10 cellular contexts compared by ENCODE assay signal in the genomic region with DNA sequence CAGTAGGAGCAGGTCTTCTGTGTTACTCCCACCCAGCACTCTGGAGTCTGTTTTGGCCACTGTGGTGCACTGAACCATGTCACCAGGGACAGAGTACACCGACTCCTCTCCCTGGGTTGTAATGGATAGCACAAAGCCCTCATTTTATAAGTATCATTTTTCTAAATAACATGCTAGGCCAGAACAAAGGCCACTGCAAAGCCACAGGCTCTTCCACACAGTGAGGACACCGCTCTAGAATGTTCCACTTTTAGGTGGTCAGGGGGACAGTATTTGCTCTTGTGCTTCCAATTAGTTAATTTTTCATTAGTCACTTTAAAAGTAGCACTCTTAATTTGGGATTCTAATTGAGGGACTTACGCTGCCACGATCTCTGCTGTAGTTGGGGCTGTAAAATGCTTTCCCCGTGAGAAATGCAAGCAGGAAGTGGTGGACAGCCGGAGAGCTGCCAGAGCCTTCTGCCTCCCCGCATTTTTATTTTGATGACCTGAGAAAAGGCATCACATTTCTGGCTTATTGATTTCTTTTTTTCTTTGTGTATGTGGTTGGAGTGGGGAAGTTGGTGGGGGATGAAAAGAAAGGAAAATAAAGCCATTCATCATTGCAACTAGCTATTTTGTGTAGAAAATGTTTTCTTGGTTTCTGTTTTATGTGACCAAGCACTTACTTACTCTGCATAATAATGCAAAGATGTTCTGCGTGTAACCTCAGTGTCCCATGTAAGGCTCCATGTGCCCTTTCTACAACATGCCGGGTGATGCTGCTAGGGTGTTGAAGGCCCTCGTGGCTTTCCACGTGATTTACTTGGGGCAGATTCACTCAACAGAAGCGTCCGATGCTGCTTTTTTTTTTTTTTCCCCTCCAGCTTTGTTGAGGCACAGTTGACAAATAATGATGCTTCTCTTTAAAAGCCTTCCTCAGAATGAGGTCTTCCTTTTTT.
DNase-seq lines count a peak whose midpoint lies in the region; ATAC-seq, FAIRE-seq and TF ChIP-seq lines count a peak whose summit lies in the region.
"Had no signal": no experiment of that assay in that cellular context is flagged by ENCODE, and none has a peak within 500 bp of the region (broad histone marks: within the 10 kb centered on the region; RNA-seq: fewer than 3 reads in every experiment).

No MANE protein-coding gene starts in this region.

- no peak overlapping the region for H4K5ac ChIP-seq in H1 (ENCODE audit: insufficient read length, low read depth, low read length)

- no peak overlapping the region for H3K14ac ChIP-seq in H1 (ENCODE audit: insufficient read length)

- H3K36me3 Mint-ChIP-seq in mesothelial cell of epicardium: peaks cover 31% of the 10 kb centered on the region

- H3K23me2 ChIP-seq in H1 (ENCODE audit: low read depth, low read length): no peaks in the 10 kb centered on the region

- no peak overlapping the region for H2AK5ac ChIP-seq in H1 (ENCODE audit: low read depth, low read length)

- POLR2A ChIA-PET in H1 (lab: Charles Lee; ENCODE audit: partially characterized antibody): interaction anchor here (0.6 kb wide), 1 partner anchor 36 kb away, joined by 3 read pairs; no protein-coding TSS in a partner anchor

- H3K4me2 ChIP-seq in H1 (ENCODE audit: insufficient read depth in 1 of 2, low read depth in 2 of 2, low read length in 2 of 2): no peak overlapping the region

- peaks cover 1% of the 10 kb centered on the region for H3K27me3 Mint-ChIP-seq in mesothelial cell of epicardium (ENCODE audit: low read depth)
- H3K27me3 Mint-ChIP-seq: activated CD4-positive, alpha-beta memory T cell treated with anti-CD3 and anti-CD28 coated beads, Interleukin-2, amount 10 ng/mL, durations not matched to agents 7 days and 5 days had no signal

- H3K9me3 Mint-ChIP-seq in mesothelial cell of epicardium: no peaks in the 10 kb centered on the region
- H3K9me3 Mint-ChIP-seq: activated CD4-positive, alpha-beta memory T cell treated with anti-CD3 and anti-CD28 coated beads, Interleukin-2, amount 10 ng/mL, durations not matched to agents 7 days and 5 days had no signal

- no peak overlapping the region for H3K4me3 Mint-ChIP-seq in mesothelial cell of epicardium
- H3K4me3 Mint-ChIP-seq: activated CD4-positive, alpha-beta memory T cell treated with anti-CD3 and anti-CD28 coated beads, Interleukin-2, amount 10 ng/mL, durations not matched to agents 7 days and 5 days had no signal

- H3K79me1 ChIP-seq in H1 (ENCODE audit: low read depth, low read length): no peaks in the 10 kb centered on the region

- H2BK15ac ChIP-seq in H1 (ENCODE audit: low read length): no peak overlapping the region

- no peak for ATAC-seq in GM18909 (IDR thresholded peaks at IDR 0.05; ENCODE audit: poor library complexity, unreplicated experiment)

- no peak overlapping the region for H3K56ac ChIP-seq in H1 (replicated peaks; ENCODE audit: insufficient read length, low read depth, low read length)

- TF ChIP-seq CTCF in H1 (IDR thresholded peaks at IDR 0.05; ENCODE audit: control extremely low read depth in 1 of 3, insufficient read depth in 1 of 3, low read depth in 1 of 3, low read length in 3 of 3) (no peak), mesothelial cell of epicardium (IDR thresholded peaks at IDR 0.05; ENCODE audit: unreplicated experiment) (no peak), tibial nerve (IDR thresholded peaks at IDR 0.05) (no peak)

- H3K27ac ChIP-seq in H1 (ENCODE audit: low read depth, low read length): no peak overlapping the region
- H3K27ac ChIP-seq in tibial nerve: peak overlapping the region; percentile 57 to 84 (median 70)

- DNase-seq in MG63 (peak; percentile 33), H1 (ENCODE audit: low read depth in 1 of 2, low spot score in 2 of 2) (no peak), mesothelial cell of epicardium (ENCODE audit: low spot score in 2 of 2, unreplicated experiment in 2 of 2) (no peak), tibial nerve (ENCODE audit: low spot score in 2 of 2) (no peak), HTR-8/SVneo (ENCODE audit: insufficient read length, low spot score) (no peak)
- no peak for DNase-seq in activated naive CD4-positive, alpha-beta T cell treated with anti-CD3 and anti-CD28 coated beads, Interleukin-2, amount 50 U/mL, for 16 hours
- DNase-seq: activated CD4-positive, alpha-beta memory T cell treated with anti-CD3 and anti-CD28 coated beads, Interleukin-2, amount 10 ng/mL, durations not matched to agents 7 days and 5 days; GOT3; Peyer's patch had no signal

- TF ChIP-seq RAD21 in H1 (IDR thresholded peaks at IDR 0.05 in 1 of 2, conservative IDR thresholded peaks at IDR 0.05 in 1 of 2; ENCODE audit: low read depth in 2 of 2, low read length in 2 of 2): no peak

- H3K4me3 ChIP-seq in MG63: no peak overlapping the region
- H3K4me3 ChIP-seq in H1 (ENCODE audit: extremely low read depth in 1 of 4, insufficient read depth in 2 of 4, low read depth in 3 of 4, low read length in 4 of 4): no peak overlapping the region
- peak overlapping the region in 2 of 4 donors; percentile 0 to 20 for H3K4me3 ChIP-seq in tibial nerve
- H3K4me3 ChIP-seq: Peyer's patch had no signal

- H3K9me3 ChIP-seq in MG63 (no peaks in the 10 kb centered on the region), H1 (ENCODE audit: insufficient read depth in 2 of 2, low read depth in 1 of 2, low read length in 1 of 2) (no peaks in the 10 kb centered on the region), tibial nerve (no peaks in the 10 kb centered on the region)
- H3K9me3 ChIP-seq: Peyer's patch had no signal

- TF ChIP-seq EP300 in H1 (IDR thresholded peaks at IDR 0.05; ENCODE audit: borderline replicate concordance in 1 of 2, low read depth in 2 of 2, low read length in 2 of 2): no peak
- no peak for TF ChIP-seq EP300 in tibial nerve (IDR thresholded peaks at IDR 0.05)

- H2AFZ ChIP-seq in H1 (ENCODE audit: low read length): no peak overlapping the region

- H3K36me3 ChIP-seq in MG63 (peaks cover 83% of the 10 kb centered on the region), H1 (ENCODE audit: control insufficient read depth in 2 of 4, insufficient read depth in 4 of 4, low read length in 3 of 4) (peaks cover 14 to 61% (median 48%) of the 10 kb centered on the region in 4 experiments; a peak in 7 of 8 replicates), tibial nerve (peaks cover 0 to 79% (median 5%) of the 10 kb centered on the region in 3 donors)

- H3K27ac Mint-ChIP-seq in mesothelial cell of epicardium: peak overlapping the region; percentile 37
- H3K27ac Mint-ChIP-seq: activated CD4-positive, alpha-beta memory T cell treated with anti-CD3 and anti-CD28 coated beads, Interleukin-2, amount 10 ng/mL, durations not matched to agents 7 days and 5 days had no signal

- H3K79me2 ChIP-seq in H1 (ENCODE audit: control insufficient read depth in 1 of 2, insufficient read depth in 2 of 2, low read length in 2 of 2): no peaks in the 10 kb centered on the region

- H3K27me3 ChIP-seq in MG63 (no peaks in the 10 kb centered on the region), H1 (replicated peaks in 1 of 4; ENCODE audit: control insufficient read depth in 3 of 4, extremely low read depth in 1 of 4, insufficient read depth in 3 of 4, low read length in 3 of 4) (no peaks in the 10 kb centered on the region), tibial nerve (no peaks in the 10 kb centered on the region)
- H3K27me3 ChIP-seq: Peyer's patch had no signal

- no peak overlapping the region for H4K91ac ChIP-seq in H1 (replicated peaks; ENCODE audit: insufficient read length, low read length)

- no peak overlapping the region for H2BK120ac ChIP-seq in H1 (replicated peaks; ENCODE audit: low read depth, low read length)

- H3K4me1 ChIP-seq in H1 (replicated peaks in 1 of 4; ENCODE audit: control insufficient read depth in 3 of 4, insufficient read depth in 4 of 4, low read length in 3 of 4) (peaks cover 0 to 2% (median 0%) of the 10 kb centered on the region in 4 experiments; a peak in 1 of 7 replicates), tibial nerve (peaks cover 0 to 16% (median 6%) of the 10 kb centered on the region in 4 donors)

- WGBS in H1 (ENCODE audit: extremely low coverage in 1 of 2, insufficient coverage in 1 of 2, insufficient read length in 1 of 2, insufficient replicate concordance in 2 of 2, low coverage in 1 of 2, low lambda C conversion rate in 2 of 2, missing lambda C conversion rate in 1 of 2), 2 experiments: 83% methylated on average over 13 of the region's 13 CpGs; no CpG with 5 or more reads in 1 of the 2 experiments
- 24 to 28% methylated on average over 13 of the region's 13 CpGs for WGBS in tibial nerve, 2 donors

- FAIRE-seq in H1 (lab: Jason Lieb, UNC): no peak
- FAIRE-seq in HTR-8/SVneo (lab: Jason Lieb, UNC): no peak

- H2BK5ac ChIP-seq in H1 (ENCODE audit: low read depth, low read length): peak overlapping the region; percentile 12; the same call in 1 of the 2 replicates

- no peak overlapping the region for H3K18ac ChIP-seq in H1 (ENCODE audit: extremely low read depth, low read length)

- no peak overlapping the region for H3K23ac ChIP-seq in H1 (ENCODE audit: insufficient read length)

- no peak overlapping the region for H3K4ac ChIP-seq in H1 (replicated peaks; ENCODE audit: insufficient read length, low read depth, low read length)

- peaks cover 0 to 1% of the 10 kb centered on the region in 2 experiments for H4K20me1 ChIP-seq in H1 (replicated peaks in 1 of 2; ENCODE audit: control insufficient read depth in 1 of 2, insufficient read depth in 2 of 2, low read length in 2 of 2)

- no peak overlapping the region for H2BK20ac ChIP-seq in H1 (ENCODE audit: low read length)

- CTCF ChIA-PET in H1 (lab: Charles Lee; ENCODE audit: partially characterized antibody): interaction anchor here (0.8 to 1.0 kb wide), 2 partner anchors 70 to 106 kb away, joined by 3 to 4 read pairs; no protein-coding TSS in a partner anchor

- H4K8ac ChIP-seq in H1 (ENCODE audit: extremely low read depth, insufficient read depth, low read length): no peak overlapping the region

- H2BK12ac ChIP-seq in H1 (ENCODE audit: low read depth, low read length): no peak overlapping the region

- H3K9ac ChIP-seq in H1 (replicated peaks in 1 of 4; ENCODE audit: extremely low read depth in 1 of 4, low read depth in 3 of 4, low read length in 3 of 4): no peak overlapping the region

- TF ChIP-seq POLR2A in H1 (IDR thresholded peaks at IDR 0.05; ENCODE audit: control extremely low read depth in 1 of 2, low read depth in 2 of 2, low read length in 2 of 2): no peak
- TF ChIP-seq POLR2A in tibial nerve (IDR thresholded peaks at IDR 0.05): no peak

- H3K4me1 Mint-ChIP-seq in mesothelial cell of epicardium: peaks cover 18% of the 10 kb centered on the region
- H3K4me1 Mint-ChIP-seq: activated CD4-positive, alpha-beta memory T cell treated with anti-CD3 and anti-CD28 coated beads, Interleukin-2, amount 10 ng/mL, durations not matched to agents 7 days and 5 days had no signal

TF ChIP-seq in H1, 55 proteins besides CTCF, POLR2A, EP300 and RAD21 (continues in another document):
- TF ChIP-seq CTBP2 (IDR thresholded peaks at IDR 0.05; ENCODE audit: borderline replicate concordance, insufficient read depth, insufficient read length, low read length) (no peak), CHD2 (IDR thresholded peaks at IDR 0.05; ENCODE audit: low read length) (no peak), JUN (IDR thresholded peaks at IDR 0.05; ENCODE audit: low read depth, low read length) (no peak), SRF (IDR thresholded peaks at IDR 0.05; ENCODE audit: low read depth, low read length) (no peak), CHD1 (IDR thresholded peaks at IDR 0.05; ENCODE audit: low read depth, low read length) (no peak), BRCA1 (IDR thresholded peaks at IDR 0.05; ENCODE audit: low read depth, low read length) (no peak)
